24 cellular contexts compared by ENCODE assay signal in the genomic region with DNA sequence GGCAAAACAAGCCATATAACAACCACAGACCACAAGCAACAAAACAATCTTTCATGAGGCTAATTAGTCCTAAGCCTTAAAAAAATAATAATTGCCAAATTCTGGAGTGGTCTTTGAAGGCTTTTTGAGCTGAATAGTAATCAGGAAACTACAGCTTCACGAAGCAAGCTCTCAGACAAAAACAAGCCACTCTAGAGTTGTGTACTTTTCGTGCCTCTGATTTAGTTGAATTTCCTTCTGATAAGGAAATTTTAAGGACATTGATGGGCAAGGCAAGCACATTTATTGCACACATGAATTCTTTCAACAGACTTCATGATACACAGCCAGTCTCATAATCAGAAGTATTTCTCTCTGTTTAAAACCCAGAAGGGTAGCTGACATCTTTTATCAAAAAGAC.
"Had no signal": no experiment of that assay in that cellular context is flagged by ENCODE, and none has a peak within 500 bp of the region (broad histone marks: within the 10 kb centered on the region; RNA-seq: fewer than 3 reads in every experiment).

No MANE protein-coding gene starts in this region.

- H3K4me3 ChIP-seq: body of pancreas had no signal

- H3K9me3 ChIP-seq: body of pancreas had no signal

- H3K36me3 ChIP-seq: WERI-Rb-1 had no signal

- ATAC-seq: activated CD4-positive, alpha-beta T cell treated with anti-CD3 and anti-CD28 coated beads for 36 hours; activated T-helper 17 cell treated with anti-CD3 and anti-CD28 coated beads, Interleukin-2, amount 50 U/mL, for 72 hours; body of pancreas; HepG2; T-cell had no signal

- DNase-seq: activated CD4-positive, alpha-beta memory T cell treated with anti-CD3 and anti-CD28 coated beads, Interleukin-2, amount 10 ng/mL, durations not matched to agents 7 days and 5 days; activated CD4-positive, alpha-beta T cell treated with anti-CD3 and anti-CD28 coated beads for 36 hours; activated CD4-positive, alpha-beta T cell treated with anti-CD3 and anti-CD28 coated beads, Interleukin-2, amount 50 U/mL, for 1 hour; activated gamma-delta T cell treated with Interleukin-2 at 50 U/mL for 16 hours; activated naive CD4-positive, alpha-beta T cell treated with anti-CD3 and anti-CD28 coated beads, Interleukin-2, amount 10 ng/mL, durations not matched to agents 7 days and 5 days; activated naive CD8-positive, alpha-beta T cell treated with anti-CD3 and anti-CD28 coated beads for 36 hours; activated T-cell treated with anti-CD3 and anti-CD28 coated beads for 4 hours; activated T-cell treated with anti-CD3 and anti-CD28 coated beads, Interleukin-2, amount 50 U/mL, for 48 hours; aorta; body of pancreas; central memory CD4-positive, alpha-beta T cell; MM.1S; NCI-H1694; NCI-H2029; NCI-H446; NCI-H524 treated with DMSO at 0.1 percent for 48 hours; NCI-H748 treated with DMSO at 0.1 percent for 48 hours; SIG-M5; T-cell; T-helper 2 cell; T1000; WERI-Rb-1 had no signal

- H3K27me3 ChIP-seq: body of pancreas had no signal

- H3K27ac ChIP-seq: body of pancreas, WERI-Rb-1 had no signal
